Comparison of ENCODE assay signal across 8 cellular contexts in the genomic region with DNA sequence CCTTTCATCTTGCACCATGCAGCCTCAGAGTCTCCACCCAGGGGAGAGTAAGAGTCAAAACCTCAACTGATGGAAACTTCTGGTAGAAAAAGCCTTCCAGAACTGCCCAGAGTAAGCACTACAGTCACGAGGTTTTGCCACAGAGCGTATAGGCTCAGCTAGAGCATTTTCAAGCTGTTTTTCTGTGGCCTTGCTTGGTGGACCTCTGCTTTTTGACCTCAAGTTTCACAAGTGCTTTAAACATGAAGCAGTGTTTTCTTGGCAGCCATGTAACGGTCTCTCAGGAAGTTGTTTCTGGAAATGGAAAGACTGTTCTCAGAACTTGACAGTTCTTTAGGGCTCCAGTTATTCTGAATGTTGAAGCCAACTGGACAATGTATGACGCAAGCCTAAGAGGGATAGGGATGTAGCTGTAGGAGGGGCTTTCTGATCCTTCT.
DNase-seq lines count a peak whose midpoint lies in the region; ATAC-seq and TF ChIP-seq lines count a peak whose summit lies in the region.

No MANE protein-coding gene starts in this region.

- H3K4me1 ChIP-seq in tibial artery: peaks cover 0 to 41% (median 24%) of the 10 kb centered on the region in 4 donors
- peaks cover 3% of the 10 kb centered on the region for H3K4me1 ChIP-seq in osteoblast (ENCODE audit: insufficient read depth, low read length)

- intact Hi-C loops in tibial artery (cut with DNase I; ENCODE audit: low total_unique reads): no loop called here

- no peaks in the 10 kb centered on the region for H3K36me3 ChIP-seq in tibial artery
- H3K36me3 ChIP-seq in osteoblast (ENCODE audit: insufficient read depth, low read length): no peaks in the 10 kb centered on the region

- H3K4me3 ChIP-seq in fibroblast of pulmonary artery (replicated peaks; ENCODE audit: low read depth, low read length) (no peak overlapping the region), tibial artery (no peak overlapping the region), osteoblast (ENCODE audit: insufficient read depth, low read length) (no peak overlapping the region)

- H3K27ac ChIP-seq in tibial artery (peak overlapping the region; percentile 59 to 60), osteoblast (ENCODE audit: low read depth, low read length) (no peak overlapping the region)

- H3K27me3 Mint-ChIP-seq in activated CD4-positive, alpha-beta T cell treated with anti-CD3 and anti-CD28 coated beads, Interleukin-2, amount 10 ng/mL, durations not matched to agents 7 days and 5 days: no peaks in the 10 kb centered on the region

- H3K9me3 ChIP-seq in tibial artery: no peaks in the 10 kb centered on the region
- no peaks in the 10 kb centered on the region for H3K9me3 ChIP-seq in osteoblast (ENCODE audit: low read depth, low read length)

- H3K27ac Mint-ChIP-seq in activated CD4-positive, alpha-beta T cell treated with anti-CD3 and anti-CD28 coated beads, Interleukin-2, amount 10 ng/mL, durations not matched to agents 7 days and 5 days: peak overlapping the region; percentile 78

- CTCF ChIA-PET in activated CD4-positive, alpha-beta T cell treated with anti-CD3 and anti-CD28 coated beads, Interleukin-2, amount 10 ng/mL, durations not matched to agents 7 days and 5 days (lab: Charles Lee): interaction anchor here (0.8 to 1.2 kb wide), 6 partner anchors 8 to 64 kb away, joined by 3 read pairs; no protein-coding TSS in a partner anchor

- H3K36me3 Mint-ChIP-seq in activated CD4-positive, alpha-beta T cell treated with anti-CD3 and anti-CD28 coated beads, Interleukin-2, amount 10 ng/mL, durations not matched to agents 7 days and 5 days (ENCODE audit: low read depth): peaks cover 21% of the 10 kb centered on the region

- H3K4me2 ChIP-seq in osteoblast (ENCODE audit: insufficient read depth, low read length): no peak overlapping the region

- no peaks in the 10 kb centered on the region for H4K20me1 ChIP-seq in osteoblast (ENCODE audit: insufficient read depth, low read length)

- H3K9me3 Mint-ChIP-seq in activated CD4-positive, alpha-beta T cell treated with anti-CD3 and anti-CD28 coated beads, Interleukin-2, amount 10 ng/mL, durations not matched to agents 7 days and 5 days: peaks cover 7% of the 10 kb centered on the region

- H2AFZ ChIP-seq in osteoblast (ENCODE audit: low read length): no peak overlapping the region

- TF ChIP-seq CTCF in fibroblast of pulmonary artery (IDR thresholded peaks at IDR 0.05; ENCODE audit: low read length, missing control alignments): peak; percentile 6
- TF ChIP-seq CTCF in tibial artery (IDR thresholded peaks at IDR 0.05): no peak
- no peak for TF ChIP-seq CTCF in osteoblast (IDR thresholded peaks at IDR 0.05; ENCODE audit: extremely low read depth, low read depth, low read length)

- H3K4me3 Mint-ChIP-seq in activated CD4-positive, alpha-beta T cell treated with anti-CD3 and anti-CD28 coated beads, Interleukin-2, amount 10 ng/mL, durations not matched to agents 7 days and 5 days: no peak overlapping the region

- POLR2A ChIA-PET in activated CD4-positive, alpha-beta T cell treated with anti-CD3 and anti-CD28 coated beads, Interleukin-2, amount 10 ng/mL, durations not matched to agents 7 days and 5 days (lab: Charles Lee): interaction anchor here (0.6 kb wide), 1 partner anchor 762 kb away, joined by 3 read pairs; no protein-coding TSS in a partner anchor

- no peaks in the 10 kb centered on the region for H3K79me2 ChIP-seq in osteoblast (ENCODE audit: insufficient read depth, low read length)

- H3K27me3 ChIP-seq in tibial artery: no peaks in the 10 kb centered on the region
- H3K27me3 ChIP-seq in osteoblast (ENCODE audit: insufficient read depth, low read length): peaks cover 4% of the 10 kb centered on the region

- H3K4me1 Mint-ChIP-seq in activated CD4-positive, alpha-beta T cell treated with anti-CD3 and anti-CD28 coated beads, Interleukin-2, amount 10 ng/mL, durations not matched to agents 7 days and 5 days: peaks cover 36% of the 10 kb centered on the region

- DNase-seq in activated CD4-positive, alpha-beta T cell treated with anti-CD3 and anti-CD28 coated beads, Interleukin-2, amount 10 ng/mL, durations not matched to agents 7 days and 5 days: peak; percentile 66
- DNase-seq in activated CD4-positive, alpha-beta T cell treated with anti-CD3 and anti-CD28 coated beads for 1 hour: no peak
- DNase-seq in fibroblast of pulmonary artery (ENCODE audit: low read depth) (peak; percentile 91), tibial artery (peak; percentile 61 to 78), DMS79 (lab: John Stamatoyannopoulos, UW) (no peak), osteoblast (ENCODE audit: insufficient read length, low spot score, missing footprints) (no peak)
- DNase-seq in stimulated activated CD8-positive, alpha-beta memory T cell treated with anti-CD3 and anti-CD28 coated beads, Interleukin-4, amount 100 ng/mL, for 48 hours: no peak

- ATAC-seq in HG03558 (IDR thresholded peaks at IDR 0.05; ENCODE audit: extremely low read depth, unreplicated experiment): peak; percentile 72

Comparison
In these comparisons a context has a peak if more than half of its experiments do, and no peak if none do; other contexts are left out.
1. DNase-seq: peak in activated CD4-positive, alpha-beta T cell treated with anti-CD3 and anti-CD28 coated beads, Interleukin-2, amount 10 ng/mL, durations not matched to agents 7 days and 5 days (single experiment), fibroblast of pulmonary artery (single experiment) and tibial artery (2 of 2); none in activated CD4-positive, alpha-beta T cell treated with anti-CD3 and anti-CD28 coated beads for 1 hour (single experiment), DMS79 (single experiment), stimulated activated CD8-positive, alpha-beta memory T cell treated with anti-CD3 and anti-CD28 coated beads, Interleukin-4, amount 100 ng/mL, for 48 hours (single experiment) and osteoblast (single experiment).